ENCODE assay signal across 29 cellular contexts in genomic region chr20:18634501-18634900, GRCh38.
"Had no signal": no experiment of that assay in that cellular context is flagged by ENCODE, and none has a peak within 500 bp of the region (broad histone marks: within the 10 kb centered on the region; RNA-seq: fewer than 3 reads in every experiment).

No MANE protein-coding gene starts in this region.

- H3K27ac ChIP-seq: neural progenitor cell, ovary, parathyroid adenoma, psoas muscle, skin epidermis, spleen, suprapubic skin, testis, tibial artery, transverse colon, upper lobe of right lung, vagina had no signal

- H3K4me1 ChIP-seq: neural progenitor cell, suprapubic skin, transverse colon, upper lobe of right lung, vagina had no signal

- H3K9me3 ChIP-seq: ovary, psoas muscle, spleen, suprapubic skin, testis, tibial artery, transverse colon, upper lobe of right lung, vagina had no signal

- H3K27me3 Mint-ChIP-seq: progenitor cell of endocrine pancreas; stimulated activated memory B cell treated with anti-CD40 and anti-IgM and Interleukin-4, amounts not matched to agents 10 μg/mL and 1 μg/mL and 100 μg/mL, for 72 hours; stimulated activated naive CD8-positive, alpha-beta T cell treated with anti-CD3 and anti-CD28 coated beads, Interleukin-15, amount 100 ng/mL, for 72 hours; type B pancreatic cell had no signal

- H3K4me3 ChIP-seq: neural progenitor cell, ovary, psoas muscle, skin epidermis, smooth muscle cell, spleen, suprapubic skin, testis, tibial artery, transverse colon, upper lobe of right lung, vagina had no signal

- H3K27ac Mint-ChIP-seq: natural killer cell; neural progenitor cell; progenitor cell of endocrine pancreas; stimulated activated memory B cell treated with anti-CD40 and anti-IgM and Interleukin-4, amounts not matched to agents 10 μg/mL and 1 μg/mL and 100 μg/mL, for 72 hours; stimulated activated naive CD8-positive, alpha-beta T cell treated with anti-CD3 and anti-CD28 coated beads, Interleukin-15, amount 100 ng/mL, for 72 hours; type B pancreatic cell had no signal

- H3K4me1 Mint-ChIP-seq: stimulated activated naive CD8-positive, alpha-beta T cell treated with anti-CD3 and anti-CD28 coated beads, Interleukin-15, amount 100 ng/mL, for 72 hours had no signal

- H3K9me3 Mint-ChIP-seq: natural killer cell; nephron; neural progenitor cell; stimulated activated naive CD8-positive, alpha-beta T cell treated with anti-CD3 and anti-CD28 coated beads, Interleukin-15, amount 100 ng/mL, for 72 hours; type B pancreatic cell had no signal

- DNase-seq: natural killer cell; occipital lobe; ovary; psoas muscle; right cardiac atrium; spleen; stimulated activated CD4-positive, alpha-beta T cell treated with anti-CD3 and anti-CD28 coated beads, Interleukin-12 subunit alpha, Interleukin-12 subunit beta, amount 100 ng/mL, for 4 hours; stimulated activated CD4-positive, alpha-beta T cell treated with anti-CD3 and anti-CD28 coated beads, Interleukin-1b, Interleukin-23, amount 100 ng/mL, for 48 hours; stimulated activated CD4-positive, alpha-beta T cell treated with anti-CD3 and anti-CD28 coated beads, Interleukin-4, amount 100 ng/mL, for 1 hour; stimulated activated CD4-positive, alpha-beta T cell treated with anti-CD3 and anti-CD28 coated beads, Interleukin-4, amount 100 ng/mL, for 4 hours; stimulated activated CD8-positive, alpha-beta memory T cell treated with anti-CD3 and anti-CD28 coated beads, Interleukin-4, amount 100 ng/mL, for 48 hours; stimulated activated naive CD4-positive, alpha-beta T cell; stimulated activated naive CD8-positive, alpha-beta T cell treated with anti-CD3 and anti-CD28 coated beads, Interleukin-15, amount 100 ng/mL, for 72 hours; stimulated activated naive CD8-positive, alpha-beta T cell treated with anti-CD3 and anti-CD28 coated beads, Interleukin-15, Interleukin-2, amounts not matched to agents 100 U/mL and 50 U/mL, for 24 hours; substantia nigra; testis; tibial artery; transverse colon; upper lobe of right lung had no signal

- H3K27me3 ChIP-seq: neural progenitor cell, ovary, spleen, suprapubic skin, testis, tibial artery, transverse colon, upper lobe of right lung, vagina had no signal

- H3K36me3 ChIP-seq: neural progenitor cell, ovary, transverse colon, upper lobe of right lung, vagina had no signal

- H3K36me3 Mint-ChIP-seq: natural killer cell had no signal

- H3K4me3 Mint-ChIP-seq: natural killer cell; nephron; neural progenitor cell; stimulated activated memory B cell treated with anti-CD40 and anti-IgM and Interleukin-4, amounts not matched to agents 10 μg/mL and 1 μg/mL and 100 μg/mL, for 72 hours; stimulated activated naive CD8-positive, alpha-beta T cell treated with anti-CD3 and anti-CD28 coated beads, Interleukin-15, amount 100 ng/mL, for 72 hours; type B pancreatic cell had no signal
